Comparison of ENCODE assay signal across 25 cellular contexts in the genomic region with DNA sequence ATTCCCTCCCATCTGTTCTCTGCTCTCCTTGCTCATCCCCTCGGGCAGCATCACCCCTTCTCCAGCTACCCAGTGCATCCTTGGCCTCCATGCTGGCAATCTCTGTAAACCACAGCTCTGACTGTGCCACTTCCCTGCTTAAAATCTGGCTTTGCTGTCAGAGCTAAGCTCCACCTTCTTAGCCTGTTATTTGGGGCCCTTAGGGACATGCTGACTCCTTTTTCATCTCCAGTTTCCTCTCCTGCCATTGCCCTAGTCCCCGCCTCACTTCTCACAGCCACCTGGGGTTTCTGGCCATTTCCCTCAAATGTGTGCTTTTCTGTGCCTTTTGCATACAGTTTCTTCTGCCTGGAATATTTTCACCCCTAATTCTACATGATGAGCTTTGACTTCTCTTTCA. TPM values are rescaled to one million over a fixed set of nuclear protein-coding genes. Genes with fewer than 3 reads are reported as not detected.
"Had no signal": no experiment of that assay in that cellular context is flagged by ENCODE, and none has a peak within 500 bp of the region (broad histone marks: within the 10 kb centered on the region; RNA-seq: fewer than 3 reads in every experiment).

No MANE protein-coding gene starts in this region.

- ATAC-seq: activated CD4-positive, CD25-positive, alpha-beta regulatory T cell treated with anti-CD3 and anti-CD28 coated beads, Interleukin-2, amount 50 U/mL, for 24 hours; effector memory CD8-positive, alpha-beta T cell; mucosa of descending colon; naive thymus-derived CD4-positive, alpha-beta T cell; pancreas; right lobe of liver; stimulated activated effector memory CD8-positive, alpha-beta T cell treated with anti-CD3 and anti-CD28 coated beads, Interleukin-12 subunit alpha, Interleukin-12 subunit beta, amount 100 ng/mL, for 72 hours had no signal

- FAIRE-seq: pancreas, small intestine had no signal

- H3K4me1 ChIP-seq: pancreas, testis had no signal

- H3K4me3 Mint-ChIP-seq: activated naive CD8-positive, alpha-beta T cell treated with anti-CD3 and anti-CD28 coated beads for 36 hours; activated T-helper 1 cell treated with anti-CD3 and anti-CD28 coated beads, Interleukin-12 subunit alpha, Interleukin-12 subunit beta, Interleukin-2, Interleukin-4 antibody, amounts not matched to agents 30 ng/mL and 10 ng/mL and 1 ng/mL, durations not matched to agents 14 hours and 24 hours and 36 hours; effector memory CD8-positive, alpha-beta T cell; naive thymus-derived CD4-positive, alpha-beta T cell; stimulated activated effector memory CD8-positive, alpha-beta T cell treated with anti-CD3 and anti-CD28 coated beads, Interleukin-12 subunit alpha, Interleukin-12 subunit beta, amount 100 ng/mL, for 72 hours had no signal

- H3K36me3 ChIP-seq: cardiac muscle cell, pancreas, right lobe of liver, stomach, upper lobe of left lung had no signal

- H3K36me3 Mint-ChIP-seq: stimulated activated effector memory CD8-positive, alpha-beta T cell treated with anti-CD3 and anti-CD28 coated beads, Interleukin-12 subunit alpha, Interleukin-12 subunit beta, amount 100 ng/mL, for 72 hours had no signal

- H3K4me3 ChIP-seq: cardiac muscle cell, mucosa of descending colon, pancreas, right lobe of liver, stomach, testis, upper lobe of left lung had no signal

- DNase-seq: activated CD4-positive, alpha-beta T cell treated with anti-CD3 and anti-CD28 coated beads, Interleukin-2, amount 50 U/mL, for 1 hour; activated naive CD8-positive, alpha-beta T cell treated with anti-CD3 and anti-CD28 coated beads for 36 hours; activated T-cell treated with anti-CD3 and anti-CD28 coated beads for 4 hours; amniotic stem cell; dermis blood vessel endothelial cell; effector memory CD8-positive, alpha-beta T cell; foreskin fibroblast; mesenchymal stem cell; mucosa of descending colon; naive thymus-derived CD4-positive, alpha-beta T cell; pancreas; right lobe of liver; small intestine; stimulated activated CD4-positive, alpha-beta T cell treated with anti-CD3 and anti-CD28 coated beads, Interleukin-4, amount 100 ng/mL, for 24 hours; stomach; T1000; testis; upper lobe of left lung had no signal

- H3K9me3 Mint-ChIP-seq: effector memory CD8-positive, alpha-beta T cell had no signal

- H3K27ac ChIP-seq: cardiac muscle cell, pancreas, right lobe of liver, stomach, testis, upper lobe of left lung had no signal

- H3K27me3 ChIP-seq: testis had no signal

- H3K9me3 ChIP-seq: pancreas, right lobe of liver, testis had no signal

- H3K27ac Mint-ChIP-seq: activated naive CD8-positive, alpha-beta T cell treated with anti-CD3 and anti-CD28 coated beads for 36 hours; activated T-helper 1 cell treated with anti-CD3 and anti-CD28 coated beads, Interleukin-12 subunit alpha, Interleukin-12 subunit beta, Interleukin-2, Interleukin-4 antibody, amounts not matched to agents 30 ng/mL and 10 ng/mL and 1 ng/mL, durations not matched to agents 14 hours and 24 hours and 36 hours; stimulated activated effector memory CD8-positive, alpha-beta T cell treated with anti-CD3 and anti-CD28 coated beads, Interleukin-12 subunit alpha, Interleukin-12 subunit beta, amount 100 ng/mL, for 72 hours had no signal

RNA-seq across cellular contexts. Expression of a gene that starts 5.7 kb away (rescaled TPM):
- total RNA-seq: activated naive CD8-positive, alpha-beta T cell treated with anti-CD3 and anti-CD28 coated beads for 36 hours; activated T-helper 1 cell treated with anti-CD3 and anti-CD28 coated beads, Interleukin-12 subunit alpha, Interleukin-12 subunit beta, Interleukin-2, Interleukin-4 antibody, amounts not matched to agents 30 ng/mL and 10 ng/mL and 1 ng/mL, durations not matched to agents 14 hours and 24 hours and 36 hours; chondrocyte; dermis blood vessel endothelial cell; glomerular endothelial cell; naive thymus-derived CD4-positive, alpha-beta T cell; pulmonary artery endothelial cell had no signal
- polyA plus RNA-seq: naive thymus-derived CD4-positive, alpha-beta T cell had no signal
